17 cellular contexts compared by ENCODE assay signal in the genomic region with DNA sequence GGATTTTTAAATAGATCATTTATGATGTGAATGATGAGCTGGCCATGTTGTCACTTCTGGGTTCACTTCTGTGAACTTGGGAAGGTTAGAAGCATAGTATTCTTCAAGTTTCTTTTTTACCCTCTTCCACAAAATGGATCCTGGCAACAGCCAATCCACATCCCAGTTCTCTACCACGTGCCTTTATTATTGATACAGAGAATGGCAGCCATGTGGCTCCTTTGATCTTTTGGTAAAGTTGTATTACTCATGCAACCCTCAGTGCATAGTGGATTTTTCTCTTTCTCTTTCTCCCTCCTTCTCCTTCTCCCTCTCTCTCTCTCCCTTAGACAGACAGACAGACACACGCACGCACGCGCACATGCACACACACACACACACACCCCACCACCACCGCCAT. TPM values are rescaled to one million over a fixed set of nuclear protein-coding genes. Genes with fewer than 3 reads are reported as not detected.
DNase-seq lines count a peak whose midpoint lies in the region; ATAC-seq lines count a peak whose summit lies in the region.
"Had no signal": no experiment of that assay in that cellular context is flagged by ENCODE, and none has a peak within 500 bp of the region (broad histone marks: within the 10 kb centered on the region; RNA-seq: fewer than 3 reads in every experiment).

No MANE protein-coding gene starts in this region.

- H3K4me1 Mint-ChIP-seq in activated T-cell treated with anti-CD3 and anti-CD28 coated beads, Interleukin-2, amount 50 U/mL, for 4 hours (ENCODE audit: low read depth) = no peaks in the 10 kb centered on the region
- peaks cover 3% of the 10 kb centered on the region for H3K4me1 Mint-ChIP-seq in activated naive CD8-positive, alpha-beta T cell treated with anti-CD3 and anti-CD28 coated beads, Interleukin-2, amount 50 U/mL, for 24 hours
- H3K4me1 Mint-ChIP-seq in activated naive CD8-positive, alpha-beta T cell treated with anti-CD3 and anti-CD28 coated beads for 36 hours = peaks cover 1% of the 10 kb centered on the region
- H3K4me1 Mint-ChIP-seq in stimulated activated memory B cell treated with anti-CD40 and anti-IgM and Interleukin-4, amounts not matched to agents 10 μg/mL and 1 μg/mL and 100 μg/mL, for 72 hours = no peaks in the 10 kb centered on the region
- H3K4me1 Mint-ChIP-seq: B cell; CD8-positive, alpha-beta memory T cell; H9 had no signal

- DNase-seq in activated T-cell treated with anti-CD3 and anti-CD28 coated beads, Interleukin-2, amount 50 U/mL, for 4 hours = no peak
- DNase-seq in activated T-cell treated with anti-CD3 and anti-CD28 coated beads, Interleukin-2, amount 50 U/mL, for 1 hour = no peak
- DNase-seq in activated naive CD8-positive, alpha-beta T cell treated with anti-CD3 and anti-CD28 coated beads, Interleukin-2, amount 50 U/mL, for 24 hours = no peak
- DNase-seq in activated naive CD8-positive, alpha-beta T cell treated with anti-CD3 and anti-CD28 coated beads for 36 hours = no peak
- no peak for DNase-seq in stimulated activated naive CD8-positive, alpha-beta T cell treated with anti-CD3 and anti-CD28 coated beads, Interleukin-15, Interleukin-2, amounts not matched to agents 100 U/mL and 50 U/mL, for 24 hours
- DNase-seq: CD8-positive, alpha-beta memory T cell; COR-L47; DMS 273 treated with DMSO at 0.1 percent for 48 hours; DMS53; DND-41; EL; H9 had no signal

- peak; percentile 43 to 51 for ATAC-seq in activated T-cell treated with anti-CD3 and anti-CD28 coated beads, Interleukin-2, amount 50 U/mL, for 4 hours
- peak; percentile 24 for ATAC-seq in activated naive CD8-positive, alpha-beta T cell treated with anti-CD3 and anti-CD28 coated beads, Interleukin-2, amount 50 U/mL, for 24 hours
- ATAC-seq in stimulated activated naive CD8-positive, alpha-beta T cell treated with anti-CD3 and anti-CD28 coated beads, Interleukin-15, Interleukin-2, amounts not matched to agents 100 U/mL and 50 U/mL, for 24 hours = peak; percentile 49
- no peak for ATAC-seq in stimulated activated memory B cell treated with anti-CD40 and anti-IgM and Interleukin-4, amounts not matched to agents 10 μg/mL and 1 μg/mL and 100 μg/mL, for 72 hours
- ATAC-seq: GM12878, HepG2 had no signal

- peaks cover 1% of the 10 kb centered on the region for H3K27me3 Mint-ChIP-seq in activated T-cell treated with anti-CD3 and anti-CD28 coated beads, Interleukin-2, amount 50 U/mL, for 4 hours (ENCODE audit: low read depth)
- peaks cover 2% of the 10 kb centered on the region for H3K27me3 Mint-ChIP-seq in activated naive CD8-positive, alpha-beta T cell treated with anti-CD3 and anti-CD28 coated beads, Interleukin-2, amount 50 U/mL, for 24 hours
- H3K27me3 Mint-ChIP-seq in activated naive CD8-positive, alpha-beta T cell treated with anti-CD3 and anti-CD28 coated beads for 36 hours = no peaks in the 10 kb centered on the region
- H3K27me3 Mint-ChIP-seq in stimulated activated memory B cell treated with anti-CD40 and anti-IgM and Interleukin-4, amounts not matched to agents 10 μg/mL and 1 μg/mL and 100 μg/mL, for 72 hours = no peaks in the 10 kb centered on the region
- H3K27me3 Mint-ChIP-seq: B cell; CD8-positive, alpha-beta memory T cell had no signal

- no peak overlapping the region for H3K27ac Mint-ChIP-seq in activated naive CD8-positive, alpha-beta T cell treated with anti-CD3 and anti-CD28 coated beads, Interleukin-2, amount 50 U/mL, for 24 hours
- no peak overlapping the region for H3K27ac Mint-ChIP-seq in activated naive CD8-positive, alpha-beta T cell treated with anti-CD3 and anti-CD28 coated beads for 36 hours
- H3K27ac Mint-ChIP-seq in stimulated activated memory B cell treated with anti-CD40 and anti-IgM and Interleukin-4, amounts not matched to agents 10 μg/mL and 1 μg/mL and 100 μg/mL, for 72 hours = no peak overlapping the region
- H3K27ac Mint-ChIP-seq: B cell; CD8-positive, alpha-beta memory T cell; H9 had no signal

- H3K9me3 Mint-ChIP-seq in activated T-cell treated with anti-CD3 and anti-CD28 coated beads, Interleukin-2, amount 50 U/mL, for 4 hours = no peaks in the 10 kb centered on the region
- H3K9me3 Mint-ChIP-seq in activated naive CD8-positive, alpha-beta T cell treated with anti-CD3 and anti-CD28 coated beads, Interleukin-2, amount 50 U/mL, for 24 hours = no peaks in the 10 kb centered on the region
- H3K9me3 Mint-ChIP-seq in activated naive CD8-positive, alpha-beta T cell treated with anti-CD3 and anti-CD28 coated beads for 36 hours = no peaks in the 10 kb centered on the region
- peaks cover 6% of the 10 kb centered on the region for H3K9me3 Mint-ChIP-seq in stimulated activated memory B cell treated with anti-CD40 and anti-IgM and Interleukin-4, amounts not matched to agents 10 μg/mL and 1 μg/mL and 100 μg/mL, for 72 hours

- H3K36me3 Mint-ChIP-seq in activated T-cell treated with anti-CD3 and anti-CD28 coated beads, Interleukin-2, amount 50 U/mL, for 4 hours (ENCODE audit: insufficient read depth) = no peaks in the 10 kb centered on the region
- no peaks in the 10 kb centered on the region for H3K36me3 Mint-ChIP-seq in activated naive CD8-positive, alpha-beta T cell treated with anti-CD3 and anti-CD28 coated beads, Interleukin-2, amount 50 U/mL, for 24 hours (ENCODE audit: low read depth)
- no peaks in the 10 kb centered on the region for H3K36me3 Mint-ChIP-seq in activated naive CD8-positive, alpha-beta T cell treated with anti-CD3 and anti-CD28 coated beads for 36 hours
- H3K36me3 Mint-ChIP-seq in stimulated activated memory B cell treated with anti-CD40 and anti-IgM and Interleukin-4, amounts not matched to agents 10 μg/mL and 1 μg/mL and 100 μg/mL, for 72 hours = no peaks in the 10 kb centered on the region
- H3K36me3 Mint-ChIP-seq: CD8-positive, alpha-beta memory T cell had no signal

- H3K4me3 Mint-ChIP-seq in activated T-cell treated with anti-CD3 and anti-CD28 coated beads, Interleukin-2, amount 50 U/mL, for 4 hours = no peak overlapping the region
- H3K4me3 Mint-ChIP-seq in activated naive CD8-positive, alpha-beta T cell treated with anti-CD3 and anti-CD28 coated beads, Interleukin-2, amount 50 U/mL, for 24 hours = no peak overlapping the region
- no peak overlapping the region for H3K4me3 Mint-ChIP-seq in activated naive CD8-positive, alpha-beta T cell treated with anti-CD3 and anti-CD28 coated beads for 36 hours
- H3K4me3 Mint-ChIP-seq in stimulated activated memory B cell treated with anti-CD40 and anti-IgM and Interleukin-4, amounts not matched to agents 10 μg/mL and 1 μg/mL and 100 μg/mL, for 72 hours = no peak overlapping the region
- H3K4me3 Mint-ChIP-seq: B cell; CD8-positive, alpha-beta memory T cell; H9 had no signal

RNA-seq across cellular contexts. Expression of a gene that starts 50.0 kb away (rescaled TPM):
- not detected for total RNA-seq in activated T-cell treated with anti-CD3 and anti-CD28 coated beads, Interleukin-2, amount 50 U/mL, for 4 hours
- not detected for total RNA-seq in activated naive CD8-positive, alpha-beta T cell treated with anti-CD3 and anti-CD28 coated beads for 36 hours
- total RNA-seq: B cell; CD8-positive, alpha-beta memory T cell; G401; GM12878; HepG2 had no signal
